23 cellular contexts compared by ENCODE assay signal in genomic region chr6:162491637-162492036, GRCh38.
"Had no signal": no experiment of that assay in that cellular context is flagged by ENCODE, and none has a peak within 500 bp of the region (broad histone marks: within the 10 kb centered on the region; RNA-seq: fewer than 3 reads in every experiment).

No MANE protein-coding gene starts in this region.

- H3K36me3 ChIP-seq: lower lobe of right lung, ovary, stomach, thyroid gland, transverse colon, upper lobe of left lung, vagina had no signal

- H3K27ac ChIP-seq: lower lobe of right lung, ovary, skin epidermis, stomach, testis, thyroid gland, transverse colon, upper lobe of left lung, vagina had no signal

- DNase-seq: hippocampal formation; immature natural killer cell; kidney; lower lobe of right lung; mammary epithelial cell; mesenchymal stem cell; naive thymus-derived CD8-positive, alpha-beta T cell; ovary; stimulated activated CD4-positive, alpha-beta T cell treated with anti-CD3 and anti-CD28 coated beads, Interleukin-12 subunit alpha, Interleukin-12 subunit beta, amount 100 ng/mL, for 4 hours; stimulated activated CD4-positive, alpha-beta T cell treated with anti-CD3 and anti-CD28 coated beads, Interleukin-15, amount 100 ng/mL, for 24 hours; stimulated activated CD4-positive, alpha-beta T cell treated with anti-CD3 and anti-CD28 coated beads, Interleukin-2, amount 100 ng/mL, for 24 hours; stimulated activated CD4-positive, alpha-beta T cell treated with anti-CD3 and anti-CD28 coated beads, Interleukin-4, amount 100 ng/mL, for 1 hour; stimulated activated naive B cell treated with anti-CD40 and anti-IgM and Interleukin-4, amounts not matched to agents 10 μg/mL and 1 μg/mL and 100 μg/mL, for 72 hours; stimulated activated naive CD8-positive, alpha-beta T cell treated with anti-CD3 and anti-CD28 coated beads, Interleukin-15, Interleukin-2, amounts not matched to agents 100 U/mL and 50 U/mL, for 24 hours; stomach; testis; thyroid gland; transverse colon had no signal

- ATAC-seq: lower lobe of right lung; naive thymus-derived CD8-positive, alpha-beta T cell; sciatic nerve; stimulated activated naive B cell treated with anti-CD40 and anti-IgM and Interleukin-4, amounts not matched to agents 10 μg/mL and 1 μg/mL and 100 μg/mL, for 72 hours; stimulated activated naive CD8-positive, alpha-beta T cell treated with anti-CD3 and anti-CD28 coated beads, Interleukin-15, Interleukin-2, amounts not matched to agents 100 U/mL and 50 U/mL, for 24 hours had no signal

- H3K4me1 ChIP-seq: lower lobe of right lung, testis, thyroid gland, transverse colon, upper lobe of left lung, vagina had no signal

- H3K9me3 ChIP-seq: lower lobe of right lung, ovary, stomach, testis, thyroid gland, transverse colon, upper lobe of left lung, vagina had no signal

- H3K27me3 ChIP-seq: ovary, stomach, testis, thyroid gland, transverse colon, upper lobe of left lung, vagina had no signal

- H3K4me3 ChIP-seq: lower lobe of right lung, ovary, skin epidermis, stomach, testis, thyroid gland, transverse colon, upper lobe of left lung, vagina had no signal

- FAIRE-seq: islet of Langerhans, kidney had no signal
